1 cellular context compared by ENCODE assay signal in the genomic region with DNA sequence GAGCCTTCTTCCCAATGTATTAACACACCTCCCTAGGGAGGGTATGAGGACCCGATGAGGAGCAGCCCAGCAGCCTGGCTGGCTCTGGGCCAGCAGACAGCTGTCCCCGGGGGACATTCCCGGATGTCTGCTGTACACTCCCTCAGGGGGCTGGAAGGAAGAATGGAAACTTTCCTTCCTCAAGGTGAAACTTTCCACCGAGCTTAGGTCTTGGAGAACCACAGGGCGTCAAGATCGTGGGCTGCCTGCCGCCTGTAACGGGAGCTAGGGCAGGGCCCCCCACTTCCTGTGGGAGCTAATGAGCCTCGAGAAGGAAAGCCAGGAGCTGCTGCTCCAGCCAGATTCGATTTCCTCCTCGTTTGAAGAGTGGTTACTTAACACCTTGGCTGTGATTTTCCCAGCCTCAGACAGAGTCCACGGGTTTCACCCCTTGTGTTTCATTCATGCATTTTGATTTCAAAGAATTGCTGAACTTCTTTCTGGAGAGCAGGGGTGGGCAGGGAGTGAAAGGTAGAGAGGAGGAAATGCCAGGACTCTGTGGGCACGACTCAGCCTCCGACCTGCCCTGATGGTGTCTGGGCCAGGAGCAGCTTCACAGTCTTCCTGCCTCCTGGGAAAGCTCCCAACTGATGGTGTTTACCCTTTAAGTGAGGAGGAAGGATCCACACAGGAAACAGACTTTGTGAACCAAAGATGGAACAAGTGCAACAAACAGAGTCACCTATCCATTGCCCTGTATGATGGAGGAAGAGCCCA.
TF ChIP-seq lines count a peak whose summit lies in the region.

No MANE protein-coding gene starts in this region.

TF ChIP-seq in endothelial cell of umbilical vein, 7 proteins besides CTCF, POLR2A, EP300 and RAD21:
- TF ChIP-seq GATA2 (IDR thresholded peaks at IDR 0.05; ENCODE audit: insufficient read depth, insufficient read length, low read depth, low read length) (no peak), FOS (IDR thresholded peaks at IDR 0.05; ENCODE audit: borderline replicate concordance, insufficient read depth, low read length) (no peak), JUN (IDR thresholded peaks at IDR 0.05; ENCODE audit: borderline replicate concordance, insufficient read depth, insufficient read length, low read depth) (no peak), MYC (IDR thresholded peaks at IDR 0.05; ENCODE audit: low read depth, low read length) (no peak), POLR2AphosphoS5 (IDR thresholded peaks at IDR 0.05; ENCODE audit: insufficient read depth, low read depth, low read length) (no peak), EZH2 (IDR thresholded peaks at IDR 0.05; ENCODE audit: borderline replicate concordance, low read depth, low read length, severe bottlenecking) (no peak)
- TF ChIP-seq, protein P1, sequence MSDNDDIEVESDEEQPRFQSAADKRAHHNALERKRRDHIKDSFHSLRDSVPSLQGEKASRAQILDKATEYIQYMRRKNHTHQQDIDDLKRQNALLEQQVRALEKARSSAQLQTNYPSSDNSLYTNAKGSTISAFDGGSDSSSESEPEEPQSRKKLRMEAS (IDR thresholded peaks at IDR 0.05; ENCODE audit: insufficient read depth, insufficient read length): no peak
